In genomic region chr3:10242182-10243065, GRCh38 we compare ENCODE assay signal across 8 cellular contexts. TPM values are rescaled to one million over a fixed set of nuclear protein-coding genes. Genes with fewer than 3 reads are reported as not detected.
DNase-seq lines count a peak whose midpoint lies in the region; ATAC-seq and TF ChIP-seq lines count a peak whose summit lies in the region.

No MANE protein-coding gene starts in this region.

- H3K4me3 ChIP-seq in OCI-LY7 (ENCODE audit: low read depth, low read length, poor library complexity, severe bottlenecking) (no peak overlapping the region), ovary (no peak overlapping the region)

- intact Hi-C loops in OCI-LY7 (cut with micrococcal nuclease; ENCODE audit: unreplicated experiment) (no loop called here), ovary (cut with DNase I) (no loop called here)

- no peak for TF ChIP-seq POLR2A in ovary (IDR thresholded peaks at IDR 0.05)

- CTCF ChIA-PET in OCI-LY7 (lab: Charles Lee; ENCODE audit: unreplicated experiment): interaction anchor here (1.1 kb wide), 1 partner anchor 9 kb away, joined by 3 read pairs; no protein-coding TSS in a partner anchor

- no peak for TF ChIP-seq CTCF in OCI-LY7 (conservative IDR thresholded peaks at IDR 0.05; ENCODE audit: low read length)
- TF ChIP-seq CTCF in ovary (IDR thresholded peaks at IDR 0.05): no peak

- H3K4me1 Mint-ChIP-seq in memory B cell: peaks cover 6% of the 10 kb centered on the region

- H3K4me1 ChIP-seq in OCI-LY7 (ENCODE audit: insufficient read depth, low read length, poor library complexity, severe bottlenecking) (peaks cover 20% of the 10 kb centered on the region), ovary (ENCODE audit: insufficient read depth) (no peaks in the 10 kb centered on the region)

- no peaks in the 10 kb centered on the region for H3K27me3 Mint-ChIP-seq in memory B cell

- H3K36me3 Mint-ChIP-seq in memory B cell: peaks cover 30% of the 10 kb centered on the region

- no peak for TF ChIP-seq EP300 in ovary (IDR thresholded peaks at IDR 0.05)

- no peaks in the 10 kb centered on the region for H3K9me2 ChIP-seq in OCI-LY7 (ENCODE audit: insufficient read depth, low read length)

- H4K20me1 ChIP-seq in OCI-LY7 (ENCODE audit: insufficient read depth, low read length): no peaks in the 10 kb centered on the region

- H3K27ac Mint-ChIP-seq in memory B cell: peak overlapping the region; percentile 38

- no peaks in the 10 kb centered on the region for H3K79me2 ChIP-seq in OCI-LY7 (ENCODE audit: insufficient read depth, low read depth, low read length)

- ATAC-seq in memory B cell (ENCODE audit: low read depth) (peak; percentile 32), GM19397 (IDR thresholded peaks at IDR 0.05; ENCODE audit: unreplicated experiment) (no peak)

- H3K9me3 ChIP-seq in OCI-LY7 (ENCODE audit: low read length) (peaks cover 22% of the 10 kb centered on the region; the same call in 1 of the 2 replicates), ovary (no peaks in the 10 kb centered on the region)

- no peak overlapping the region for H3K4me3 Mint-ChIP-seq in memory B cell

- H2AFZ ChIP-seq in OCI-LY7 (ENCODE audit: low read length): peak overlapping the region; percentile 48; the same call in 1 of the 2 replicates

- H3K36me3 ChIP-seq in OCI-LY7 (ENCODE audit: insufficient read depth, low read length) (peaks cover 5% of the 10 kb centered on the region; the same call in 1 of the 2 replicates), ovary (no peaks in the 10 kb centered on the region)

- BruUV-seq in OCI-LY7 (replicated peaks; lab: Mats Ljungman, UMichigan): no TSS peak

- no peak overlapping the region for H3K27ac ChIP-seq in OCI-LY7 (ENCODE audit: low read depth, low read length, poor library complexity, severe bottlenecking)
- H3K27ac ChIP-seq in ovary: no peak overlapping the region

- H3K9me3 Mint-ChIP-seq in memory B cell: peaks cover 4% of the 10 kb centered on the region

- WGBS in ovary, 3 donors: 64 to 73% (median 70%) methylated on average over 7 of the region's 7 CpGs

- DNase-seq in AG20443 (ENCODE audit: low spot score) (peak; percentile 18), OCI-LY7 (ENCODE audit: low spot score) (peak; percentile 50), activated T-helper 1 cell treated with Interleukin-2 at 50 U/mL for 16 hours (ENCODE audit: low read depth) (peak; percentile 62), memory B cell (ENCODE audit: low spot score in 2 of 2) (no peak), NCI-H1436 (lab: John Stamatoyannopoulos, UW) (no peak), ovary (no peak)
- peak; percentile 71 for DNase-seq in stimulated activated naive CD4-positive, alpha-beta T cell treated with Interleukin-2 at 50 U/mL for 16 hours (lab: John Stamatoyannopoulos, UW)

- POLR2A ChIA-PET in OCI-LY7 (lab: Charles Lee): interaction anchor here (0.6 to 1.1 kb wide), 4 partner anchors 10 to 504 kb away, joined by 3 to 6 read pairs (median 4); no protein-coding TSS in a partner anchor

- H3K4me2 ChIP-seq in OCI-LY7 (ENCODE audit: low read length): peak overlapping the region; percentile 26

- H3K27me3 ChIP-seq in ovary: no peaks in the 10 kb centered on the region

RNA-seq across cellular contexts. Expression of gene TATDN2, which starts 5.8 kb away (rescaled TPM):
- total RNA-seq in OCI-LY7 (2014; rRNA removed; shearing (Covaris generic)): 22.0 and 22.9 TPM in 2 replicates
- total RNA-seq in OCI-LY7 (2022) (57.5 and 63.4 TPM in 2 replicates), ovary (10 to 100 TPM; 17.3 to 46.4 (median 41.2) TPM)
- 10 to 100 TPM; 25.3 to 29.4 TPM for polyA plus RNA-seq in ovary

RNA-seq across cellular contexts. Expression of gene GHRL, which starts 50.3 kb away (rescaled TPM):
- 0.32 TPM in 1 of 2 replicates, not detected in the other for total RNA-seq in OCI-LY7 (2014; rRNA removed; shearing (Covaris generic))
- total RNA-seq in OCI-LY7 (2022): 0.42 and 0.77 TPM in 2 replicates
- 1 to 10 TPM in 5 of 7 donors, under 1 TPM in 2; 0.24 to 2.4 (median 1.7) TPM for total RNA-seq in ovary
- under 1 TPM; 0.23 to 0.34 TPM for polyA plus RNA-seq in ovary

Comparison
In these comparisons a context has a peak if more than half of its experiments do, and no peak if none do; other contexts are left out.
1. DNase-seq: peak in AG20443 (single experiment), OCI-LY7 (single experiment), activated T-helper 1 cell treated with Interleukin-2 at 50 U/mL for 16 hours (single experiment) and stimulated activated naive CD4-positive, alpha-beta T cell treated with Interleukin-2 at 50 U/mL for 16 hours (single experiment); none in memory B cell (0 of 2), NCI-H1436 (single experiment) and ovary (0 of 5).